ENCODE assay signal across 16 cellular contexts in genomic region chr14:85315891-85316290, GRCh38.
"Had no signal": no experiment of that assay in that cellular context is flagged by ENCODE, and none has a peak within 500 bp of the region (broad histone marks: within the 10 kb centered on the region; RNA-seq: fewer than 3 reads in every experiment).

No MANE protein-coding gene starts in this region.

- H3K27ac Mint-ChIP-seq: activated B cell treated with CpG ODN at 0.5 μM for 24 hours; activated CD4-positive, alpha-beta T cell treated with anti-CD3 and anti-CD28 coated beads, Interleukin-2, amount 10 ng/mL, durations not matched to agents 7 days and 5 days; activated naive CD8-positive, alpha-beta T cell; stimulated activated memory B cell treated with anti-CD40 and anti-IgM and Interleukin-4, amounts not matched to agents 10 μg/mL and 1 μg/mL and 100 μg/mL, for 72 hours had no signal

- H3K27me3 Mint-ChIP-seq: activated B cell treated with CpG ODN at 0.5 μM for 24 hours; activated CD4-positive, alpha-beta T cell treated with anti-CD3 and anti-CD28 coated beads, Interleukin-2, amount 10 ng/mL, durations not matched to agents 7 days and 5 days; activated naive CD8-positive, alpha-beta T cell; brain; stimulated activated memory B cell treated with anti-CD40 and anti-IgM and Interleukin-4, amounts not matched to agents 10 μg/mL and 1 μg/mL and 100 μg/mL, for 72 hours had no signal

- H2AFZ ChIP-seq: parathyroid adenoma had no signal

- H3K9me3 ChIP-seq: esophagus squamous epithelium had no signal

- H3K9me3 Mint-ChIP-seq: activated CD4-positive, alpha-beta T cell treated with anti-CD3 and anti-CD28 coated beads, Interleukin-2, amount 10 ng/mL, durations not matched to agents 7 days and 5 days had no signal

- H3K27ac ChIP-seq: esophagus squamous epithelium, parathyroid adenoma had no signal

- FAIRE-seq: endothelial cell of umbilical vein had no signal

- H3K9ac ChIP-seq: parathyroid adenoma had no signal

- H3K4me1 ChIP-seq: parathyroid adenoma had no signal

- DNase-seq: activated B cell treated with CpG ODN at 0.5 μM for 24 hours; activated CD4-positive, alpha-beta T cell treated with anti-CD3 and anti-CD28 coated beads, Interleukin-2, amount 10 ng/mL, durations not matched to agents 7 days and 5 days; activated CD8-positive, alpha-beta memory T cell treated with anti-CD3 and anti-CD28 coated beads, Interleukin-2, amount 50 U/mL, for 48 hours; activated gamma-delta T cell treated with Interleukin-2 at 50 U/mL for 16 hours; amniotic stem cell; cortex of kidney; effector CD4-positive, alpha-beta T cell; esophagus squamous epithelium; glutamatergic neuron; kidney glomerular epithelial cell; stimulated activated CD4-positive, alpha-beta T cell treated with anti-CD3 and anti-CD28 coated beads, Interleukin-2, amount 100 ng/mL, for 48 hours had no signal

- H3K36me3 Mint-ChIP-seq: activated naive CD8-positive, alpha-beta T cell; brain; stimulated activated memory B cell treated with anti-CD40 and anti-IgM and Interleukin-4, amounts not matched to agents 10 μg/mL and 1 μg/mL and 100 μg/mL, for 72 hours had no signal

- H3K79me2 ChIP-seq: parathyroid adenoma had no signal

- H3K4me3 Mint-ChIP-seq: activated B cell treated with CpG ODN at 0.5 μM for 24 hours; activated CD4-positive, alpha-beta T cell treated with anti-CD3 and anti-CD28 coated beads, Interleukin-2, amount 10 ng/mL, durations not matched to agents 7 days and 5 days; activated naive CD8-positive, alpha-beta T cell; brain; stimulated activated memory B cell treated with anti-CD40 and anti-IgM and Interleukin-4, amounts not matched to agents 10 μg/mL and 1 μg/mL and 100 μg/mL, for 72 hours had no signal

- H3K36me3 ChIP-seq: esophagus squamous epithelium had no signal

- H3K4me3 ChIP-seq: esophagus squamous epithelium had no signal

- H3K4me1 Mint-ChIP-seq: activated B cell treated with CpG ODN at 0.5 μM for 24 hours; activated CD4-positive, alpha-beta T cell treated with anti-CD3 and anti-CD28 coated beads, Interleukin-2, amount 10 ng/mL, durations not matched to agents 7 days and 5 days; stimulated activated memory B cell treated with anti-CD40 and anti-IgM and Interleukin-4, amounts not matched to agents 10 μg/mL and 1 μg/mL and 100 μg/mL, for 72 hours had no signal

- ATAC-seq: stimulated activated memory B cell treated with anti-CD40 and anti-IgM and Interleukin-4, amounts not matched to agents 10 μg/mL and 1 μg/mL and 100 μg/mL, for 72 hours had no signal

- H3K27me3 ChIP-seq: esophagus squamous epithelium had no signal
